Comparison of ENCODE assay signal across 32 cellular contexts in the genomic region with DNA sequence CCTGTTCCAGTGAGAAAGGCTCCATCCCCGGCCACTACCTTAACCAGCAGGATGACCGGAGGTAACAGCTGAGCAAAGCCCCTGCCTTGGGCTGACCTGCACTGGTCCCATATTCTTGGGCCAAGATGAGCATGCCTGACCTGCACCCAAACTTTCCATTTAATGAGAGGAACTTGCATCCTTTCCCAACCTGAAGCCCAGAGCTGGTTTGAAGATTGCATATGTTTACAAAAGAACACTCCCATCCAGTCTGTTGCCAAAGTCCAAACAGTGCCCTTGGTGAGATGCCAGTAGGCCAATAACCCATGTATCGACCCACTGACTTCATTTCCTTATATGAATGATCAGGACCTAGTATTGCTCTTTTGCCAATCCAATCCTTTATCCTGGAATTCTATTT. TPM values are rescaled to one million over a fixed set of nuclear protein-coding genes. Genes with fewer than 3 reads are reported as not detected.
A peak's percentile ranks its signal among the peaks of the same experiment; 100 is the strongest.
DNase-seq lines count a peak whose midpoint lies in the region; ATAC-seq, FAIRE-seq and TF ChIP-seq lines count a peak whose summit lies in the region.
"Had no signal": no experiment of that assay in that cellular context is flagged by ENCODE, and none has a peak within 500 bp of the region (broad histone marks: within the 10 kb centered on the region; RNA-seq: fewer than 3 reads in every experiment).

No MANE protein-coding gene starts in this region.

- 62% methylated on average over 3 of the region's 3 CpGs for WGBS in A549 (ENCODE audit: missing lambda C conversion rate)
- 59 to 68% methylated on average over 3 of the region's 3 CpGs for WGBS in body of pancreas, 2 donors

- DNase-seq in T-helper 2 cell treated with Interferon-gamma antibody and Interleukin-4, amounts not matched to agents 5 μg/mL and 100 μg/mL, for 36 hours (ENCODE audit: low spot score) = no peak
- DNase-seq in T-helper 2 cell (no peak), A549 (ENCODE audit: low read depth in 1 of 2, low spot score in 1 of 2) (no peak), body of pancreas (peak; percentile 63 to 73 (median 68)), KG1 (lab: John Stamatoyannopoulos, UW) (no peak), dorsolateral prefrontal cortex (no peak)
- DNase-seq: activated B cell treated with CpG ODN at 0.5 μM for 24 hours; activated CD4-positive, alpha-beta memory T cell treated with anti-CD3 and anti-CD28 coated beads for 36 hours; activated naive CD4-positive, alpha-beta T cell; amniotic stem cell; CD4-positive, alpha-beta memory T cell; DMS 273 treated with DMSO at 0.1 percent for 48 hours; effector memory CD8-positive, alpha-beta T cell; erythroblast; glutamatergic neuron; KBM-7; mesendoderm; MM.1S; NCI-H2029 treated with DMSO at 0.1 percent for 48 hours; NCI-H2227 treated with DMSO at 0.1 percent for 48 hours; retina; SIG-M5; stimulated activated CD4-positive, alpha-beta T cell treated with anti-CD3 and anti-CD28 coated beads, Interleukin-2, amount 100 ng/mL, for 48 hours; T1000 had no signal

- H3K4me2 ChIP-seq in A549 = peak overlapping the region; percentile 34; the same call in 2 of the 3 replicates

- no peak overlapping the region for H3K27ac Mint-ChIP-seq in T-helper 2 cell treated with Interferon-gamma antibody and Interleukin-4, amounts not matched to agents 5 μg/mL and 100 μg/mL, for 36 hours
- H3K27ac Mint-ChIP-seq: activated B cell treated with CpG ODN at 0.5 μM for 24 hours; activated CD4-positive, alpha-beta memory T cell treated with anti-CD3 and anti-CD28 coated beads for 36 hours; CD4-positive, alpha-beta memory T cell; effector memory CD8-positive, alpha-beta T cell; natural killer cell treated with Interleukin-12 subunit alpha and Interleukin-12 subunit beta and Interleukin-15 and Interleukin-18, amount 100 ng/mL, for 72 hours; stimulated activated effector memory CD8-positive, alpha-beta T cell treated with anti-CD3 and anti-CD28 coated beads, Interleukin-12 subunit alpha, Interleukin-12 subunit beta, amount 100 ng/mL, for 72 hours had no signal

- ATAC-seq in A549 (no peak), body of pancreas (peak; percentile 45), GM18870 (IDR thresholded peaks at IDR 0.05; ENCODE audit: unreplicated experiment) (no peak)
- ATAC-seq: effector memory CD8-positive, alpha-beta T cell; natural killer cell treated with Interleukin-12 subunit alpha and Interleukin-12 subunit beta and Interleukin-15 and Interleukin-18, amount 100 ng/mL, for 72 hours had no signal

- FAIRE-seq in A549 (lab: Jason Lieb, UNC) = no peak
- FAIRE-seq: GM12891 had no signal

- intact Hi-C loops in body of pancreas (cut with DNase I) = no loop called here
- intact Hi-C loops in dorsolateral prefrontal cortex (cut with DNase I) = loop anchor here (10.0 kb wide), 2 partner anchors 180 to 200 kb away; no protein-coding TSS in a partner anchor

- H3K36me3 ChIP-seq in body of pancreas (replicated peaks in 1 of 2; ENCODE audit: insufficient read depth in 1 of 2, low read depth in 2 of 2) (no peaks in the 10 kb centered on the region), mucosa of stomach (ENCODE audit: control insufficient read depth, insufficient read depth, low read length) (no peaks in the 10 kb centered on the region)
- H3K36me3 ChIP-seq: breast epithelium, suprapubic skin had no signal

- TF ChIP-seq CTCF in A549 (IDR thresholded peaks at IDR 0.05) (no peak), body of pancreas (IDR thresholded peaks at IDR 0.05) (no peak), dorsolateral prefrontal cortex (IDR thresholded peaks at IDR 0.05 in 54 of 56, conservative IDR thresholded peaks at IDR 0.05 in 2 of 56; ENCODE audit: low read depth in 1 of 56, partially characterized antibody in 56 of 56) (no peak)

- H3K9me3 Mint-ChIP-seq in T-helper 2 cell treated with Interferon-gamma antibody and Interleukin-4, amounts not matched to agents 5 μg/mL and 100 μg/mL, for 36 hours = no peaks in the 10 kb centered on the region
- H3K9me3 Mint-ChIP-seq: activated B cell treated with CpG ODN at 0.5 μM for 24 hours; activated CD4-positive, alpha-beta memory T cell treated with anti-CD3 and anti-CD28 coated beads for 36 hours; effector memory CD8-positive, alpha-beta T cell; natural killer cell treated with Interleukin-12 subunit alpha and Interleukin-12 subunit beta and Interleukin-15 and Interleukin-18, amount 100 ng/mL, for 72 hours; stimulated activated effector memory CD8-positive, alpha-beta T cell treated with anti-CD3 and anti-CD28 coated beads, Interleukin-12 subunit alpha, Interleukin-12 subunit beta, amount 100 ng/mL, for 72 hours had no signal

- H3K9ac ChIP-seq in mucosa of stomach (ENCODE audit: low read length) = no peak overlapping the region

- H3K36me3 Mint-ChIP-seq in T-helper 2 cell treated with Interferon-gamma antibody and Interleukin-4, amounts not matched to agents 5 μg/mL and 100 μg/mL, for 36 hours (ENCODE audit: low read depth) = no peaks in the 10 kb centered on the region
- H3K36me3 Mint-ChIP-seq: activated CD4-positive, alpha-beta memory T cell treated with anti-CD3 and anti-CD28 coated beads for 36 hours; CD4-positive, alpha-beta memory T cell; natural killer cell treated with Interleukin-12 subunit alpha and Interleukin-12 subunit beta and Interleukin-15 and Interleukin-18, amount 100 ng/mL, for 72 hours; stimulated activated effector memory CD8-positive, alpha-beta T cell treated with anti-CD3 and anti-CD28 coated beads, Interleukin-12 subunit alpha, Interleukin-12 subunit beta, amount 100 ng/mL, for 72 hours had no signal

- H3K9me3 ChIP-seq in A549 (no peaks in the 10 kb centered on the region), body of pancreas (no peaks in the 10 kb centered on the region), mucosa of stomach (ENCODE audit: control insufficient read depth, low read length) (no peaks in the 10 kb centered on the region)
- H3K9me3 ChIP-seq: breast epithelium, suprapubic skin had no signal

- TF ChIP-seq POLR2A in A549 (IDR thresholded peaks at IDR 0.05; ENCODE audit: low read length) = no peak
- TF ChIP-seq POLR2A in body of pancreas (IDR thresholded peaks at IDR 0.05) = no peak

- H3K4me1 ChIP-seq in A549 (peaks cover 15% of the 10 kb centered on the region), body of pancreas (peaks cover 22% of the 10 kb centered on the region), mucosa of stomach (ENCODE audit: control insufficient read depth, insufficient read depth, low read length) (peaks cover 42% of the 10 kb centered on the region)
- H3K4me1 ChIP-seq: breast epithelium had no signal

- TF ChIP-seq EP300 in A549 (IDR thresholded peaks at IDR 0.05) = no peak

- POLR2A ChIA-PET in A549 (lab: Yijun Ruan, JAX) = no interaction called here

- H3K27me3 Mint-ChIP-seq in T-helper 2 cell treated with Interferon-gamma antibody and Interleukin-4, amounts not matched to agents 5 μg/mL and 100 μg/mL, for 36 hours (ENCODE audit: low read depth) = peaks cover 27% of the 10 kb centered on the region

- TF ChIP-seq RAD21 in A549 (conservative IDR thresholded peaks at IDR 0.05 in 1 of 2, IDR thresholded peaks at IDR 0.05 in 1 of 2) = no peak

- peak overlapping the region; percentile 13 for H3K4me3 Mint-ChIP-seq in T-helper 2 cell treated with Interferon-gamma antibody and Interleukin-4, amounts not matched to agents 5 μg/mL and 100 μg/mL, for 36 hours
- H3K4me3 Mint-ChIP-seq: activated B cell treated with CpG ODN at 0.5 μM for 24 hours; activated CD4-positive, alpha-beta memory T cell treated with anti-CD3 and anti-CD28 coated beads for 36 hours; effector memory CD8-positive, alpha-beta T cell; natural killer cell treated with Interleukin-12 subunit alpha and Interleukin-12 subunit beta and Interleukin-15 and Interleukin-18, amount 100 ng/mL, for 72 hours; stimulated activated effector memory CD8-positive, alpha-beta T cell treated with anti-CD3 and anti-CD28 coated beads, Interleukin-12 subunit alpha, Interleukin-12 subunit beta, amount 100 ng/mL, for 72 hours had no signal

- CTCF ChIA-PET in A549 (lab: Yijun Ruan, JAX) = interaction anchor here (0.9 to 2.0 kb wide), 3 partner anchors 9 to 204 kb away, joined by 4 to 6 read pairs (median 4); no protein-coding TSS in a partner anchor

- H3K4me3 ChIP-seq in A549 (no peak overlapping the region), body of pancreas (no peak overlapping the region), mucosa of stomach (ENCODE audit: low read length) (peak overlapping the region; percentile 7), dorsolateral prefrontal cortex (no peak overlapping the region)
- H3K4me3 ChIP-seq: breast epithelium, suprapubic skin had no signal

- peaks cover 31% of the 10 kb centered on the region for H3K4me1 Mint-ChIP-seq in T-helper 2 cell treated with Interferon-gamma antibody and Interleukin-4, amounts not matched to agents 5 μg/mL and 100 μg/mL, for 36 hours (ENCODE audit: low read depth)

- H3K27me3 ChIP-seq in body of pancreas (no peaks in the 10 kb centered on the region), mucosa of stomach (ENCODE audit: control insufficient read depth, insufficient read depth, low read length) (no peaks in the 10 kb centered on the region), dorsolateral prefrontal cortex (peaks cover 0 to 5% (median 0%) of the 10 kb centered on the region in 45 donors)
- H3K27me3 ChIP-seq: breast epithelium had no signal

- H3K27ac ChIP-seq in A549 (no peak overlapping the region), body of pancreas (peak overlapping the region in 2 of 4 donors; percentile 0 to 15), dorsolateral prefrontal cortex (no peak overlapping the region)
- H3K27ac ChIP-seq: 22Rv1, breast epithelium, suprapubic skin had no signal

TF ChIP-seq in A549, 52 proteins besides CTCF, POLR2A, EP300 and RAD21:
- peak; percentile 7 for TF ChIP-seq MAFK (IDR thresholded peaks at IDR 0.05; ENCODE audit: partially characterized antibody)
- no peak for TF ChIP-seq MAZ (IDR thresholded peaks at IDR 0.05; ENCODE audit: borderline replicate concordance, low read depth, low read length)

RNA-seq across cellular contexts. Expression of a gene that starts 5.5 kb away (rescaled TPM):
- polyA plus RNA-seq in A549 (2011; rRNA removed) (56.1 and 106 TPM in 2 replicates), A549 (2017; fragmentation: RNase III; extraction: RNeasy Plus Mini Kit Qiagen cat#74134 plus additional on column Dnase treatment) (27.5 to 31.5 TPM (median 31.4 TPM) in 3 replicates)
- polyA plus RNA-seq in A549 (2012; cell fraction: cytosol; rRNA removed) = 51.6 and 76.5 TPM in 2 replicates
- polyA plus RNA-seq in A549 (2012; cell fraction: nucleus; rRNA removed) = 147 and 167 TPM in 2 replicates
- 73.2 and 96.6 TPM in 2 replicates for polyA minus RNA-seq in A549 (2011; rRNA and poly(A)+ RNA removed)
- total RNA-seq in body of pancreas (10 to 100 TPM; 32.7 to 51.7 TPM), dorsolateral prefrontal cortex (10 to 100 TPM; 23.5 to 96.6 (median 54.7) TPM)
- total RNA-seq: activated B cell treated with CpG ODN at 0.5 μM for 24 hours had no signal

Comparison
In these comparisons a context has a peak if more than half of its experiments do, and no peak if none do; other contexts are left out.
1. DNase-seq: peak in body of pancreas (4 of 4); none in T-helper 2 cell treated with Interferon-gamma antibody and Interleukin-4, amounts not matched to agents 5 μg/mL and 100 μg/mL, for 36 hours (single experiment), T-helper 2 cell (0 of 5), A549 (0 of 2), KG1 (single experiment) and dorsolateral prefrontal cortex (0 of 10).